In genomic region chr3:124859025-124859424, GRCh38 we compare ENCODE assay signal across 15 cellular contexts. TPM values are rescaled to one million over a fixed set of nuclear protein-coding genes. Genes with fewer than 3 reads are reported as not detected.
DNase-seq lines count a peak whose midpoint lies in the region; ATAC-seq and TF ChIP-seq lines count a peak whose summit lies in the region.
"Had no signal": no experiment of that assay in that cellular context is flagged by ENCODE, and none has a peak within 500 bp of the region (broad histone marks: within the 10 kb centered on the region; RNA-seq: fewer than 3 reads in every experiment).

No MANE protein-coding gene starts in this region.

- peak; percentile 71 for DNase-seq in Calu3
- no peak for DNase-seq in SK-N-SH
- peak in 1 of 2 donors; percentile 32 for DNase-seq in foreskin keratinocyte
- DNase-seq in psoas muscle, result no peak
- DNase-seq in adrenal gland, result no peak
- no peak for DNase-seq in mucosa of descending colon
- DNase-seq: activated CD8-positive, alpha-beta T cell treated with anti-CD3 and anti-CD28 coated beads, Interleukin-2, amount 10 ng/mL, durations not matched to agents 7 days and 5 days; CD8-positive, alpha-beta T cell; NCI-H2081 treated with DMSO at 0.1 percent for 48 hours; SIG-M5; small intestine; stimulated activated naive CD4-positive, alpha-beta T cell had no signal

- H3K9me2 ChIP-seq in SK-N-SH, result no peaks in the 10 kb centered on the region

- H3K9ac ChIP-seq in SK-N-SH, result peak overlapping the region; percentile 23; the same call in 1 of the 2 replicates

- H3K4me3 ChIP-seq in SK-N-SH (ENCODE audit: low read depth in 2 of 2, low read length in 1 of 2) (no peak overlapping the region), psoas muscle (no peak overlapping the region), adrenal gland (no peak overlapping the region), mucosa of descending colon (no peak overlapping the region)

- no peaks in the 10 kb centered on the region for H3K27me3 ChIP-seq in SK-N-SH (ENCODE audit: insufficient read depth)
- no peaks in the 10 kb centered on the region for H3K27me3 ChIP-seq in foreskin keratinocyte
- H3K27me3 ChIP-seq in psoas muscle (ENCODE audit: insufficient read depth in 3 of 3, low read length in 2 of 3), result no peaks in the 10 kb centered on the region
- no peaks in the 10 kb centered on the region for H3K27me3 ChIP-seq in adrenal gland

- H3K4me1 Mint-ChIP-seq in Calu3 (ENCODE audit: low read depth, unreplicated experiment), result peaks cover 54% of the 10 kb centered on the region

- H2AFZ ChIP-seq in SK-N-SH (ENCODE audit: low read depth), result no peak overlapping the region

- H3K79me2 ChIP-seq in SK-N-SH (ENCODE audit: insufficient read depth), result peaks cover 76% of the 10 kb centered on the region

- peak overlapping the region; percentile 71 to 92 for H3K27ac ChIP-seq in SK-N-SH (ENCODE audit: low read depth in 2 of 2, low read length in 1 of 2)
- H3K27ac ChIP-seq in foreskin keratinocyte, result no peak overlapping the region
- H3K27ac ChIP-seq in psoas muscle, result peak overlapping the region; percentile 25
- peak overlapping the region in 1 of 5 donors; percentile 23 for H3K27ac ChIP-seq in adrenal gland

- TF ChIP-seq CTCF in Calu3 (IDR thresholded peaks at IDR 0.05; ENCODE audit: unreplicated experiment), result no peak
- no peak for TF ChIP-seq CTCF in SK-N-SH (IDR thresholded peaks at IDR 0.05)
- TF ChIP-seq CTCF in foreskin keratinocyte (conservative IDR thresholded peaks at IDR 0.05), result no peak
- TF ChIP-seq CTCF in psoas muscle (IDR thresholded peaks at IDR 0.05), result no peak
- no peak for TF ChIP-seq CTCF in adrenal gland (IDR thresholded peaks at IDR 0.05)
- TF ChIP-seq CTCF in mucosa of descending colon (IDR thresholded peaks at IDR 0.05), result no peak

- H3F3A ChIP-seq in SK-N-SH (replicated peaks; ENCODE audit: insufficient read depth), result peaks cover 34% of the 10 kb centered on the region

- H3K36me3 ChIP-seq in SK-N-SH (replicated peaks in 1 of 2; ENCODE audit: control insufficient read depth in 1 of 2, insufficient read depth in 2 of 2, low read length in 1 of 2) (peaks cover 33 to 40% of the 10 kb centered on the region in 2 experiments), psoas muscle (ENCODE audit: insufficient read depth in 1 of 2, low read depth in 1 of 2) (peaks cover 2 to 13% of the 10 kb centered on the region in 2 donors), adrenal gland (replicated peaks in 1 of 2) (peaks cover 0 to 6% of the 10 kb centered on the region in 2 donors), mucosa of descending colon (ENCODE audit: low read depth) (no peaks in the 10 kb centered on the region)

- peaks cover 20% of the 10 kb centered on the region for H3K36me3 Mint-ChIP-seq in Calu3 (ENCODE audit: insufficient read depth, unreplicated experiment)
- H3K36me3 Mint-ChIP-seq: CD8-positive, alpha-beta T cell had no signal

- POLR2A ChIA-PET in SK-N-SH (lab: Yijun Ruan, JAX), result no interaction called here

- TF ChIP-seq EP300 in SK-N-SH (IDR thresholded peaks at IDR 0.05; ENCODE audit: borderline replicate concordance in 1 of 2, low read depth in 1 of 2, low read length in 1 of 2), result no peak; a peak in 1 of 4 replicates

- no TSS peak for BruUV-seq in Calu3 (replicated peaks; lab: Mats Ljungman, UMichigan)

- H3K9me3 ChIP-seq in SK-N-SH (no peaks in the 10 kb centered on the region; the same call in 1 of the 2 replicates), psoas muscle (no peaks in the 10 kb centered on the region), adrenal gland (replicated peaks in 1 of 3) (no peaks in the 10 kb centered on the region), mucosa of descending colon (no peaks in the 10 kb centered on the region)

- CTCF ChIA-PET in Calu3 (lab: Charles Lee), result interaction anchor here (1.2 kb wide), 1 partner anchor 21 kb away, joined by 3 read pairs; no protein-coding TSS in a partner anchor
- CTCF ChIA-PET in SK-N-SH (lab: Yijun Ruan, JAX), result interaction anchor here (0.6 kb wide), 2 partner anchors 27 to 93 kb away, joined by 3 read pairs; no protein-coding TSS in a partner anchor

- H3K4me1 ChIP-seq in SK-N-SH (ENCODE audit: control insufficient read depth in 1 of 2, insufficient read depth in 2 of 2, low read depth in 1 of 2, low read length in 1 of 2) (peaks cover 20 to 23% of the 10 kb centered on the region in 2 experiments; a peak in 3 of 4 replicates), foreskin keratinocyte (peaks cover 27% of the 10 kb centered on the region), psoas muscle (peaks cover 32% of the 10 kb centered on the region), adrenal gland (replicated peaks in 1 of 2) (peaks cover 17 to 49% of the 10 kb centered on the region in 2 donors), mucosa of descending colon (ENCODE audit: low read depth) (no peaks in the 10 kb centered on the region)

- H3K9me3 Mint-ChIP-seq in Calu3 (ENCODE audit: low read depth, unreplicated experiment), result no peaks in the 10 kb centered on the region
- H3K9me3 Mint-ChIP-seq: CD8-positive, alpha-beta T cell had no signal

- H3K27me3 Mint-ChIP-seq in Calu3 (ENCODE audit: unreplicated experiment), result no peaks in the 10 kb centered on the region

- H3K4me2 ChIP-seq in SK-N-SH, result peak overlapping the region; percentile 47

- WGBS in SK-N-SH (ENCODE audit: low lambda C conversion rate), result 56% methylated on average over 7 of the region's 7 CpGs
- 79 to 88% (median 86%) methylated on average over 7 of the region's 7 CpGs for WGBS in psoas muscle, 3 donors
- 77 to 90% (median 84%) methylated on average over 6 to 7 of the region's 7 CpGs for WGBS in adrenal gland, 4 donors

- H3K4me3 Mint-ChIP-seq in Calu3 (ENCODE audit: low read depth, unreplicated experiment), result peak overlapping the region; percentile 42
- H3K4me3 Mint-ChIP-seq: activated CD8-positive, alpha-beta T cell treated with anti-CD3 and anti-CD28 coated beads, Interleukin-2, amount 10 ng/mL, durations not matched to agents 7 days and 5 days; brain; CD8-positive, alpha-beta T cell had no signal

- TF ChIP-seq POLR2A in adrenal gland (IDR thresholded peaks at IDR 0.05), result no peak

- intact Hi-C loops in Calu3 (cut with micrococcal nuclease; ENCODE audit: unreplicated experiment), result no loop called here
- intact Hi-C loops in psoas muscle (cut with DNase I), result no loop called here
- intact Hi-C loops in adrenal gland (cut with DNase I), result no loop called here
- intact Hi-C loops in mucosa of descending colon (cut with DNase I, micrococcal nuclease), result no loop called here

- ATAC-seq in foreskin keratinocyte, result peak; percentile 53
- ATAC-seq in psoas muscle, result peak in 3 of 4 donors; percentile 29 to 50 (median 41)
- ATAC-seq in GM21515 (IDR thresholded peaks at IDR 0.05; ENCODE audit: unreplicated experiment), result no peak
- ATAC-seq in GM18502 (IDR thresholded peaks at IDR 0.05; ENCODE audit: poor library complexity, unreplicated experiment), result no peak
- ATAC-seq in mucosa of descending colon, result no peak
- ATAC-seq: activated CD8-positive, alpha-beta T cell treated with anti-CD3 and anti-CD28 coated beads, Interleukin-2, amount 10 ng/mL, durations not matched to agents 7 days and 5 days; CD8-positive, alpha-beta T cell had no signal

- H4K20me1 ChIP-seq in SK-N-SH (ENCODE audit: insufficient read depth), result no peaks in the 10 kb centered on the region

- peak overlapping the region; percentile 77 for H3K27ac Mint-ChIP-seq in Calu3 (ENCODE audit: unreplicated experiment)
- H3K27ac Mint-ChIP-seq: activated CD8-positive, alpha-beta T cell treated with anti-CD3 and anti-CD28 coated beads, Interleukin-2, amount 10 ng/mL, durations not matched to agents 7 days and 5 days; brain; CD8-positive, alpha-beta T cell had no signal

- TF ChIP-seq RAD21 in SK-N-SH (IDR thresholded peaks at IDR 0.05; ENCODE audit: low read length), result no peak

TF ChIP-seq in SK-N-SH, 30 proteins besides CTCF, POLR2A, EP300 and RAD21:
- TF ChIP-seq MAX (IDR thresholded peaks at IDR 0.05; ENCODE audit: low read depth) (peak; percentile 69), USF2 (IDR thresholded peaks at IDR 0.05; ENCODE audit: borderline replicate concordance, low read depth, low read length) (no peak), FOSL2 (IDR thresholded peaks at IDR 0.05; ENCODE audit: borderline replicate concordance, low read depth) (peak; percentile 44; the same call in 1 of the 2 replicates), TCF12 (IDR thresholded peaks at IDR 0.05) (peak; percentile 38; the same call in 1 of the 2 replicates)

RNA-seq across cellular contexts. Expression of gene ITGB5, which starts 28.1 kb away (rescaled TPM):
- total RNA-seq in Calu3 (2022), result 193 and 225 TPM in 2 replicates
- polyA plus RNA-seq in SK-N-SH (2012; rRNA removed), result 328 and 481 TPM in 2 replicates
- 217 and 321 TPM in 2 replicates for polyA plus RNA-seq in SK-N-SH (2012; cell fraction: cytosol; rRNA removed)
- polyA plus RNA-seq in SK-N-SH (2012; cell fraction: nucleus; rRNA removed), result 338 and 344 TPM in 2 replicates
- 82.0 and 91.9 TPM in 2 replicates for total RNA-seq in foreskin keratinocyte
- 70.5 and 97.0 TPM in 2 replicates for polyA plus RNA-seq in foreskin keratinocyte
- total RNA-seq in psoas muscle, result 10 to 100 TPM; 37.5 to 61.5 (median 54.8) TPM
- 10 to 100 TPM; 19.3 to 28.2 (median 19.8) TPM for polyA plus RNA-seq in psoas muscle
- total RNA-seq in adrenal gland, result 100 to 1,000 TPM in 6 of 8 donors, 10 to 100 TPM in 2; 73.6 to 404 (median 111) TPM
- 10 to 100 TPM; 22.8 to 30.8 (median 25.6) TPM for polyA plus RNA-seq in adrenal gland
- total RNA-seq in mucosa of descending colon, result 100 to 1,000 TPM in 1 of 3 donors, 10 to 100 TPM in 2; 67.9 to 102 (median 69.6) TPM
- total RNA-seq: activated CD8-positive, alpha-beta T cell treated with anti-CD3 and anti-CD28 coated beads, Interleukin-2, amount 10 ng/mL, durations not matched to agents 7 days and 5 days had no signal

Comparison
In these comparisons a context has a peak if more than half of its experiments do, and no peak if none do; other contexts are left out.
1. ATAC-seq: peak in foreskin keratinocyte (single experiment) and psoas muscle (3 of 4); none in GM21515 (single experiment), GM18502 (single experiment) and mucosa of descending colon (single experiment).